In the genomic region with DNA sequence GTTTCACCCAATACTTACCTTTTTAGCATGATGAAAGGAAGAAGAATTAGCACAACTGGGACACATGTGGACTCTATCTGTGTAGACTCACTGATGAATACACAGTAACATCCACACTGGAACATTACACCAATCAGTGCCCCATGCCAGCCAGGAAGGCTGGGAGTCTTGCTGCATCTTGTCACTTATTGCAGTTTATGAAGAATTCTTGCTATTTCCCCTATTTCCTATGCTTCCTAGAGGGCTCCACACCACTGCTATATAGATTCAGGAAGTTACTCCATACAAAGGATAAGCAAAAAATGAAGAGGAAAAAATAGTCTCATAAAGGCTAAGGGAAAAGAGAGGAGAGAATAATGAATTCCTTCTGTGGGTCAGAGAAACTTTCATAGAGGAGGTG, we compare ENCODE assay signal across 1 cellular context.
TF ChIP-seq lines count a peak whose summit lies in the region.

No MANE protein-coding gene starts in this region.

TF ChIP-seq in H1, 55 proteins besides CTCF, POLR2A, EP300 and RAD21:
- TF ChIP-seq KDM1A (IDR thresholded peaks at IDR 0.05; ENCODE audit: borderline replicate concordance, low read length) (no peak), ZNF274 (IDR thresholded peaks at IDR 0.05; ENCODE audit: borderline replicate concordance, extremely low read depth, low read length) (no peak), GTF2F1 (IDR thresholded peaks at IDR 0.05; ENCODE audit: borderline replicate concordance, low read depth, low read length) (no peak), FOSL1 (IDR thresholded peaks at IDR 0.05; ENCODE audit: insufficient read depth, low read depth, low read length) (no peak)
